Comparison of ENCODE assay signal across 1 cellular context in the genomic region with DNA sequence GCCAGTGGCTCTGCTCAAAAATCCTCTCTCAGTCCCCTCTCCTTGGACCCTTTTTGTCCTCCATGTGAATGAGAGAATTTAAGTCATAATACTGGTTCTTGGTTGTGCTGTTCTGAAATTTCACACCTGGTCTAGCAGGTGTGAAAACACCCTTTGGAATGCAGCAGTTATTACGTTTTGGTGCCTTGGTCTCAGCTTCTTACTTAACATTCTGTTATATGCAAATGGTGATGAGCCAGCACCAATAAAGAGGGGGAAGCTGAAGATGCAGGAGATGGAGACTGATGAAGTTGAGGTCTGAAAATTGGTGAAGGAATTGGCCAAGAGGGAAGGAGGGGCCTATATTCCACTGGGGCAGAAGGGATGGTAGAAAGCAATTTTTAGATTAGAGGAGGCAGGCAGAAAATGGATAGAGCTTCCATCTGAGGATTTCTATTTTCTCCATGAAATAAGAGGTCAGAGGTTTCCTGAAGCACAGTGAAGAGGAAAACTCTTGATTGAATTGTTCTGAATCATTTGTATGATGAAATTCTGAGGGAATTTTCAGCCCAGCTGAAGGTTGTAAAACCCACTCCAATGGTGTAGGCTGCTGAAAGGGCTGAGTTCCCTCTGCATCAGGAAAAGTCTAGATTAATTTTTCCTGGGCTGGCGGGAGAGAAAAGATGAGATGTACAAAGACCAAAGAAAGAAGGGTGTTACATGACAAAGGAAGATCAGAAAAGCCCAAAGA.
TF ChIP-seq lines count a peak whose summit lies in the region.

No MANE protein-coding gene starts in this region.

TF ChIP-seq in GM23338, 12 proteins besides CTCF, POLR2A, EP300 and RAD21:
- TF ChIP-seq REST (IDR thresholded peaks at IDR 0.05; ENCODE audit: unreplicated experiment) = no peak
- no peak for TF ChIP-seq STAT1 (IDR thresholded peaks at IDR 0.05; ENCODE audit: unreplicated experiment)
- TF ChIP-seq POLR2AphosphoS5 (IDR thresholded peaks at IDR 0.05; ENCODE audit: low read depth) = no peak
